19 cellular contexts compared by ENCODE assay signal in genomic region chr9:133986061-133986460, GRCh38.
"Had no signal": no experiment of that assay in that cellular context is flagged by ENCODE, and none has a peak within 500 bp of the region (broad histone marks: within the 10 kb centered on the region; RNA-seq: fewer than 3 reads in every experiment).

No MANE protein-coding gene starts in this region.

- DNase-seq: activated CD4-positive, alpha-beta T cell treated with anti-CD3 and anti-CD28 coated beads, Interleukin-2, amount 50 U/mL, for 48 hours; activated CD4-positive, CD25-positive, alpha-beta regulatory T cell treated with anti-CD3 and anti-CD28 coated beads, Interleukin-2, amount 50 U/mL, for 72 hours; activated CD8-positive, alpha-beta memory T cell treated with anti-CD3 and anti-CD28 coated beads, Interleukin-2, amount 10 ng/mL, durations not matched to agents 7 days and 5 days; activated effector memory CD4-positive, alpha-beta T cell treated with anti-CD3 and anti-CD28 coated beads, Interleukin-2, amount 50 U/mL, for 16 hours; activated T-cell treated with anti-CD3 and anti-CD28 coated beads, Interleukin-2, amount 50 U/mL, for 24 hours; amygdala; dorsolateral prefrontal cortex; foreskin fibroblast; head of caudate nucleus; occipital lobe; stimulated activated CD4-positive, alpha-beta T cell treated with anti-CD3 and anti-CD28 coated beads, Interleukin-15, amount 100 ng/mL, for 24 hours; stimulated activated CD4-positive, alpha-beta T cell treated with anti-CD3 and anti-CD28 coated beads, Interleukin-4, amount 100 ng/mL, for 24 hours; stomach; uterus had no signal

- H3K9me3 Mint-ChIP-seq: activated T-cell treated with anti-CD3 and anti-CD28 coated beads, Interleukin-2, amount 50 U/mL, for 24 hours; naive thymus-derived CD8-positive, alpha-beta T cell; T-helper 1 cell treated with Interleukin-12 subunit alpha and Interleukin-12 subunit beta and Interleukin-4 antibody, amounts not matched to agents 30 μg/mL and 1 μg/mL, for 36 hours had no signal

- H3K4me3 Mint-ChIP-seq: activated CD8-positive, alpha-beta memory T cell treated with anti-CD3 and anti-CD28 coated beads, Interleukin-2, amount 10 ng/mL, durations not matched to agents 7 days and 5 days; activated naive CD8-positive, alpha-beta T cell; activated T-cell treated with anti-CD3 and anti-CD28 coated beads, Interleukin-2, amount 50 U/mL, for 24 hours; naive thymus-derived CD8-positive, alpha-beta T cell; T-helper 1 cell treated with Interleukin-12 subunit alpha and Interleukin-12 subunit beta and Interleukin-4 antibody, amounts not matched to agents 30 μg/mL and 1 μg/mL, for 36 hours had no signal

- H3K27ac ChIP-seq: dorsolateral prefrontal cortex, esophagus muscularis mucosa, stomach, thoracic aorta, uterus had no signal

- H3K27me3 Mint-ChIP-seq: activated naive CD8-positive, alpha-beta T cell had no signal

- H3K4me1 Mint-ChIP-seq: activated CD8-positive, alpha-beta memory T cell treated with anti-CD3 and anti-CD28 coated beads, Interleukin-2, amount 10 ng/mL, durations not matched to agents 7 days and 5 days had no signal

- H3K4me3 ChIP-seq: dorsolateral prefrontal cortex, esophagus muscularis mucosa, stomach, thoracic aorta, uterus had no signal

- H3K27me3 ChIP-seq: esophagus muscularis mucosa, uterus had no signal

- H3K36me3 Mint-ChIP-seq: activated CD8-positive, alpha-beta memory T cell treated with anti-CD3 and anti-CD28 coated beads, Interleukin-2, amount 10 ng/mL, durations not matched to agents 7 days and 5 days; activated naive CD8-positive, alpha-beta T cell; naive thymus-derived CD8-positive, alpha-beta T cell had no signal

- H3K9me3 ChIP-seq: esophagus muscularis mucosa, stomach, thoracic aorta, uterus had no signal

- H3K27ac Mint-ChIP-seq: activated CD8-positive, alpha-beta memory T cell treated with anti-CD3 and anti-CD28 coated beads, Interleukin-2, amount 10 ng/mL, durations not matched to agents 7 days and 5 days; activated naive CD8-positive, alpha-beta T cell; activated T-cell treated with anti-CD3 and anti-CD28 coated beads, Interleukin-2, amount 50 U/mL, for 24 hours; T-helper 1 cell treated with Interleukin-12 subunit alpha and Interleukin-12 subunit beta and Interleukin-4 antibody, amounts not matched to agents 30 μg/mL and 1 μg/mL, for 36 hours had no signal

- H3K36me3 ChIP-seq: esophagus muscularis mucosa, stomach, thoracic aorta, uterus had no signal
